8 cellular contexts compared by ENCODE assay signal in the genomic region with DNA sequence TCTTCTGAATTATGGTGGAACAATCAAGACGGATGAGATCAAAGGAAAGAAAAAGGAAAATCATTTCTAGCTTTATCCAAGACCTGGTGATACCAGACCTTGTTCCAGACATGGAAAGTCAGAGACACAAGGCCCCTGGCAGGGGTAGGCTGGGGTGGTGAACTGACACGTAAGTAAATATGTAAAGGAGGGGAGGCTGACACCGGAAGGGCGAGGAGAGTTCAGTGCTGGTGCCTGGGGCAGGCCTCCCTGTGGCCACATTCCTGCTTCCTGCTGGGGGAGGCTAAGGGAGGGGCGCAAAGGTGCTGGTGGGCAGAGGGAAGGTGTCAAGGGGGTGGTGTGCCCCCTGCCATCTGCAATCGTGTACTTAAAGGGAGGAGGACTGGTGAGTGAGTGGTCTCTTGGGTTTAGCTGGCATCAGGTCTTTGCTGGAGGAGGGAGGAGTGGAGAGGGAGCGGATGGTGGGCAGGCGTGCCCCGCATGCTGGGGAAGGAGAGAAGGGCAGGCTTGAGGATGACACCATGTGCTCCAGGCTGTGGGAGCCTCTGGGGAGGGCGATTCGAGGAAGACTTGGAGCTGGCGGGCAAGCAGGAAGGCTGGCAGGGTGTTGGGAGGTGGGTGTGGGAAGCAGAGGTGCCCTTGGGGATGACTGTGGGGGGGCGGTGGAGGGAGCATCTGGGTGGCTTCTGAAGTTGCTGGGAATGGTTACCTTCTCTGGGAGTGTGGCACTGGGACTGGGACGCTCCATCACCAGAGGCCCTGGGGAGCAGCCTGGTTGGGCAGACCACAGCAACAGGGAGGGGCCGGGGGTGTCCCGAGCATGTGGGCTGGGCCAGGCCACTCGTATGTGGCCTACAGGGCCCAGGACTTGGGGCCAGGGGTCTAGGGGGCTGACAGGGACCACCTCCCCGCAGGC. TPM values are rescaled to one million over a fixed set of nuclear protein-coding genes. Genes with fewer than 3 reads are reported as not detected.
A peak's percentile ranks its signal among the peaks of the same experiment; 100 is the strongest.
DNase-seq lines count a peak whose midpoint lies in the region; ATAC-seq and TF ChIP-seq lines count a peak whose summit lies in the region.

No MANE protein-coding gene starts in this region.

- H3K36me3 ChIP-seq in skeletal muscle tissue (ENCODE audit: control insufficient read depth in 3 of 3, insufficient read depth in 3 of 3, low read length in 3 of 3), result peaks cover 8 to 26% (median 25%) of the 10 kb centered on the region in 3 donors

- ATAC-seq in HG03354 (IDR thresholded peaks at IDR 0.05; ENCODE audit: poor library complexity, severe bottlenecking, unreplicated experiment) (peak; percentile 76), foreskin keratinocyte (peak; percentile 16), HG03159 (IDR thresholded peaks at IDR 0.05; ENCODE audit: unreplicated experiment) (no peak)

- TF ChIP-seq CTCF in foreskin keratinocyte (conservative IDR thresholded peaks at IDR 0.05), result peak; percentile 5

- DNase-seq in DMS79 (lab: John Stamatoyannopoulos, UW) (peak; percentile 11), DMS79 treated with DMSO at 0.1 percent for 48 hours (lab: John Stamatoyannopoulos, UW) (no peak), activated T-cell treated with anti-CD3 and anti-CD28 coated beads for 48 hours (ENCODE audit: low read depth) (peak; percentile 38), foreskin keratinocyte (no peak), NCI-H1930 (lab: John Stamatoyannopoulos, UW) (no peak)

- H3K27ac ChIP-seq in foreskin keratinocyte, result peak overlapping the region; percentile 69
- H3K27ac ChIP-seq in skeletal muscle tissue (ENCODE audit: low read depth, low read length), result peak overlapping the region; percentile 64

- H3K9ac ChIP-seq in skeletal muscle tissue (ENCODE audit: low read depth in 1 of 3, low read length in 3 of 3), result peak overlapping the region in 2 of 3 donors; percentile 3 to 6

- H3K4me1 ChIP-seq in foreskin keratinocyte, result peaks cover 15% of the 10 kb centered on the region
- peaks cover 32 to 65% (median 35%) of the 10 kb centered on the region in 3 donors for H3K4me1 ChIP-seq in skeletal muscle tissue (ENCODE audit: control insufficient read depth in 3 of 3, insufficient read depth in 3 of 3, low read length in 3 of 3)

- no peak overlapping the region for H3K4me3 ChIP-seq in skeletal muscle tissue (ENCODE audit: low read length in 3 of 3)

- H3K27me3 ChIP-seq in foreskin keratinocyte (no peaks in the 10 kb centered on the region), skeletal muscle tissue (ENCODE audit: control insufficient read depth in 3 of 3, insufficient read depth in 3 of 3, low read length in 3 of 3) (no peaks in the 10 kb centered on the region)

- H3K9me3 ChIP-seq in skeletal muscle tissue (ENCODE audit: control insufficient read depth in 3 of 3, low read length in 3 of 3), result no peaks in the 10 kb centered on the region

RNA-seq across cellular contexts. Expression of a gene that starts 30.6 kb away (rescaled TPM):
- total RNA-seq in foreskin keratinocyte (21.3 and 35.9 TPM in 2 replicates), skeletal muscle tissue (29.2 TPM)
- polyA plus RNA-seq in foreskin keratinocyte, result 6.1 and 8.6 TPM in 2 replicates

Comparison
In these comparisons a context has a peak if more than half of its experiments do, and no peak if none do; other contexts are left out.
1. DNase-seq: peak in DMS79 (single experiment) and activated T-cell treated with anti-CD3 and anti-CD28 coated beads for 48 hours (single experiment); none in DMS79 treated with DMSO at 0.1 percent for 48 hours (single experiment), foreskin keratinocyte (0 of 2) and NCI-H1930 (0 of 2).